14 cellular contexts compared by ENCODE assay signal in the genomic region with DNA sequence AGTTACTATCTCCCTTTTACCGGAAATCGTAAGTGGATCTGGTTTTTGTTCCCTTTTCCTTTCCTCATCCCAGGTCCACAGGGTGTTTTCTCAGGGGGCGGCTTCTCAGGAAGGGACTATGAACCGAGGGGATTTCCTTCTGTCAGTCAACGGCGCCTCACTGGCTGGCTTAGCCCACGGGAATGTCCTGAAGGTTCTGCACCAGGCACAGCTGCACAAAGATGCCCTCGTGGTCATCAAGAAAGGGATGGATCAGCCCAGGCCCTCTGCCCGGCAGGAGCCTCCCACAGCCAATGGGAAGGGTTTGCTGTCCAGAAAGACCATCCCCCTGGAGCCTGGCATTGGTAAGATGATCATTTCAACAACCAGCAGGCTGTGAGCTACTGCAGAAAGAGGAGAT.
A peak's percentile ranks its signal among the peaks of the same experiment; 100 is the strongest.
DNase-seq lines count a peak whose midpoint lies in the region; ATAC-seq, FAIRE-seq and TF ChIP-seq lines count a peak whose summit lies in the region.
"Had no signal": no experiment of that assay in that cellular context is flagged by ENCODE, and none has a peak within 500 bp of the region (broad histone marks: within the 10 kb centered on the region; RNA-seq: fewer than 3 reads in every experiment).

No MANE protein-coding gene starts in this region.

- H3K4me1 ChIP-seq in right atrium auricular region (peaks cover 0 to 29% of the 10 kb centered on the region in 2 donors), left ventricle myocardium inferior (peaks cover 49% of the 10 kb centered on the region), upper lobe of left lung (peaks cover 0 to 22% (median 4%) of the 10 kb centered on the region in 4 donors), pancreas (no peaks in the 10 kb centered on the region)

- intact Hi-C loops in Right ventricle myocardium superior (cut with DNase I) (loop anchor here (10.0 kb wide), 1 partner anchor 513 kb away; no protein-coding TSS in a partner anchor), left ventricle myocardium inferior (cut with micrococcal nuclease) (no loop called here), pancreas (cut with DNase I) (loop anchor here in 1 of 3 donors (10.0 kb wide), 1 partner anchor 513 kb away; no protein-coding TSS in a partner anchor)

- no peak for TF ChIP-seq EP300 in upper lobe of left lung (IDR thresholded peaks at IDR 0.05)

- H3K36me3 ChIP-seq in right atrium auricular region: peaks cover 53% of the 10 kb centered on the region
- H3K36me3 ChIP-seq in left ventricle myocardium inferior: peaks cover 38% of the 10 kb centered on the region
- peaks cover 9 to 62% (median 20%) of the 10 kb centered on the region in 4 donors for H3K36me3 ChIP-seq in upper lobe of left lung
- peaks cover 0 to 37% (median 0%) of the 10 kb centered on the region in 3 donors for H3K36me3 ChIP-seq in pancreas

- WGBS in upper lobe of left lung, 2 donors: 52 to 67% methylated on average over 9 of the region's 9 CpGs
- WGBS in pancreas, 2 donors: 80 to 83% methylated on average over 9 of the region's 9 CpGs

- no peak overlapping the region for H3K27ac ChIP-seq in right atrium auricular region
- H3K27ac ChIP-seq in left ventricle myocardium inferior (replicated peaks): peak overlapping the region; percentile 75
- H3K27ac ChIP-seq in upper lobe of left lung: peak overlapping the region in 3 of 4 donors; percentile 13 to 74 (median 59)
- H3K27ac ChIP-seq in pancreas: no peak overlapping the region

- no peak for DNase-seq in Right ventricle myocardium superior
- no peak for DNase-seq in right atrium auricular region (ENCODE audit: low spot score)
- DNase-seq in left ventricle myocardium inferior: no peak
- DNase-seq in myocyte (ENCODE audit: low read depth): peak; percentile 60
- no peak for DNase-seq in upper lobe of left lung
- DNase-seq in pancreas: no peak
- DNase-seq in D341Med (ENCODE audit: low spot score): no peak
- DNase-seq: activated T-cell treated with anti-CD3 and anti-CD28 coated beads, Interleukin-2, amount 50 U/mL, for 24 hours; DMS79; endodermal cell; mesendoderm; NCI-H187 treated with DMSO at 0.1 percent for 48 hours; NCI-H446 had no signal

- H3K9me3 ChIP-seq in right atrium auricular region (no peaks in the 10 kb centered on the region), left ventricle myocardium inferior (replicated peaks) (no peaks in the 10 kb centered on the region), upper lobe of left lung (no peaks in the 10 kb centered on the region), pancreas (no peaks in the 10 kb centered on the region)

- FAIRE-seq in pancreas (lab: Jason Lieb, UNC): no peak

- H3K27me3 ChIP-seq in right atrium auricular region: no peaks in the 10 kb centered on the region
- no peaks in the 10 kb centered on the region for H3K27me3 ChIP-seq in left ventricle myocardium inferior (ENCODE audit: low read depth)
- H3K27me3 ChIP-seq in upper lobe of left lung: no peaks in the 10 kb centered on the region
- H3K27me3 ChIP-seq in pancreas: no peaks in the 10 kb centered on the region

- ATAC-seq in Right ventricle myocardium superior (ENCODE audit: poor library complexity): peak; percentile 13
- ATAC-seq in upper lobe of left lung (ENCODE audit: low FRiP score in 2 of 2): no peak
- ATAC-seq in pancreas: no peak
- ATAC-seq in HG02852 (IDR thresholded peaks at IDR 0.05; ENCODE audit: unreplicated experiment): no peak

- H3K4me3 ChIP-seq in right atrium auricular region: no peak overlapping the region
- no peak overlapping the region for H3K4me3 ChIP-seq in left ventricle myocardium inferior
- H3K4me3 ChIP-seq in upper lobe of left lung: no peak overlapping the region
- H3K4me3 ChIP-seq in pancreas: no peak overlapping the region

- TF ChIP-seq CTCF in right atrium auricular region (IDR thresholded peaks at IDR 0.05): no peak
- no peak for TF ChIP-seq CTCF in left ventricle myocardium inferior (IDR thresholded peaks at IDR 0.05; ENCODE audit: borderline replicate concordance)
- TF ChIP-seq CTCF in upper lobe of left lung (IDR thresholded peaks at IDR 0.05): no peak
- no peak for TF ChIP-seq CTCF in pancreas (IDR thresholded peaks at IDR 0.05)

- TF ChIP-seq POLR2A in upper lobe of left lung (IDR thresholded peaks at IDR 0.05): no peak

Comparison
In these comparisons a context has a peak if more than half of its experiments do, and no peak if none do; other contexts are left out.
1. H3K27ac ChIP-seq: peak in left ventricle myocardium inferior (single experiment) and upper lobe of left lung (3 of 4); none in right atrium auricular region (0 of 2) and pancreas (0 of 4).